ENCODE assay signal across 17 cellular contexts in the genomic region with DNA sequence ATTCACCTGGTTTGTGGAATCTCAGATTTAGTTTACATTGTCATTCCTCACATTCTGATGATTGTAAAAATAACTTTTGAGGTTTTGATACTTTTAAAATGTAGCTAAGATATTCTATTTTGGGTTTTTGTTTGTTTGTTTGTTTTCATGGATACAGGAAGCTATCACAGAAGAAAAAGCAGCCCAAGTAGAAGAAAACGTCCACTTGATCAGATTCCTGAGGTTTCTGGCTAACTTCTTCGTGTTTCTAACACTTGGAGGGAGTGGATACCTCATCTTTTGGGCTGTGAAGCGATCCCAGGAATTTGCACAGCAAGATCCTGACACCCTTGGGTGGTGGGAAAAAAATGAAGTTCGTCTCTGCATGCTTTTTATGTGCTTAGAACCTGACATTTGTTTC.
A peak's percentile ranks its signal among the peaks of the same experiment; 100 is the strongest.
DNase-seq lines count a peak whose midpoint lies in the region; ATAC-seq, FAIRE-seq and TF ChIP-seq lines count a peak whose summit lies in the region.
"Had no signal": no experiment of that assay in that cellular context is flagged by ENCODE, and none has a peak within 500 bp of the region (broad histone marks: within the 10 kb centered on the region; RNA-seq: fewer than 3 reads in every experiment).

No MANE protein-coding gene starts in this region.

- H4K20me1 ChIP-seq in astrocyte (ENCODE audit: insufficient read depth, low read length) = no peaks in the 10 kb centered on the region
- H4K20me1 ChIP-seq in neural progenitor cell (ENCODE audit: low read depth) = no peaks in the 10 kb centered on the region

- H3K9ac ChIP-seq in astrocyte (ENCODE audit: low read length) (no peak overlapping the region), neural progenitor cell (no peak overlapping the region)
- H3K9ac ChIP-seq: SK-N-SH had no signal

- no peaks in the 10 kb centered on the region for H3K79me2 ChIP-seq in astrocyte (ENCODE audit: insufficient read depth, low read length)
- H3K79me2 ChIP-seq in neural progenitor cell (ENCODE audit: low read depth) = no peaks in the 10 kb centered on the region

- H3K36me3 Mint-ChIP-seq in astrocyte (ENCODE audit: low read depth, unreplicated experiment) = no peaks in the 10 kb centered on the region
- peaks cover under 1% of the 10 kb centered on the region for H3K36me3 Mint-ChIP-seq in neural progenitor cell
- no peaks in the 10 kb centered on the region for H3K36me3 Mint-ChIP-seq in activated T-helper 1 cell treated with anti-CD3 and anti-CD28 coated beads, Interleukin-12 subunit alpha, Interleukin-12 subunit beta, Interleukin-2, Interleukin-4 antibody, amounts not matched to agents 30 ng/mL and 10 ng/mL and 1 ng/mL, durations not matched to agents 14 hours and 24 hours and 36 hours (ENCODE audit: low read depth)

- intact Hi-C loops in activated T-helper 1 cell treated with anti-CD3 and anti-CD28 coated beads, Interleukin-12 subunit alpha, Interleukin-12 subunit beta, Interleukin-2, Interleukin-4 antibody, amounts not matched to agents 30 ng/mL and 10 ng/mL and 1 ng/mL, durations not matched to agents 14 hours and 24 hours and 36 hours (cut with micrococcal nuclease) = no loop called here

- H3K36me3 ChIP-seq in astrocyte (ENCODE audit: insufficient read depth, low read length) (no peaks in the 10 kb centered on the region), neural progenitor cell (no peaks in the 10 kb centered on the region)

- CTCF ChIA-PET in RWPE1 (lab: Yijun Ruan, JAX) = no interaction called here

- POLR2A ChIA-PET in RWPE1 (lab: Yijun Ruan, JAX; ENCODE audit: low non-redundant PET) = no interaction called here

- no peak overlapping the region for H2AFZ ChIP-seq in astrocyte (ENCODE audit: low read depth, low read length)
- peak overlapping the region; percentile 65 for H2AFZ ChIP-seq in neural progenitor cell (replicated peaks)

- H3K4me3 Mint-ChIP-seq in astrocyte (ENCODE audit: unreplicated experiment) (no peak overlapping the region), neural progenitor cell (no peak overlapping the region)
- no peak overlapping the region for H3K4me3 Mint-ChIP-seq in activated T-helper 1 cell treated with anti-CD3 and anti-CD28 coated beads, Interleukin-12 subunit alpha, Interleukin-12 subunit beta, Interleukin-2, Interleukin-4 antibody, amounts not matched to agents 30 ng/mL and 10 ng/mL and 1 ng/mL, durations not matched to agents 14 hours and 24 hours and 36 hours

- no peaks in the 10 kb centered on the region for H3F3A ChIP-seq in neural progenitor cell (ENCODE audit: low read depth)

- DNase-seq in AG08395 (ENCODE audit: low spot score) (peak; percentile 40), GM04504 (ENCODE audit: low read depth) (peak; percentile 1), astrocyte (ENCODE audit: low read depth) (peak; percentile 52), neural progenitor cell (ENCODE audit: low spot score) (no peak), ACHN (no peak), RWPE1 (ENCODE audit: low spot score) (no peak)
- DNase-seq in activated T-helper 1 cell treated with anti-CD3 and anti-CD28 coated beads, Interleukin-12 subunit alpha, Interleukin-12 subunit beta, Interleukin-2, Interleukin-4 antibody, amounts not matched to agents 30 ng/mL and 10 ng/mL and 1 ng/mL, durations not matched to agents 14 hours and 24 hours and 36 hours (ENCODE audit: low spot score) = no peak
- DNase-seq: DND-41, GOT3, NCI-H1105 treated with DMSO at 0.1 percent for 48 hours, NCI-H1694, NCI-H2081 treated with DMSO at 0.1 percent for 48 hours, SHP77, SK-N-SH had no signal

- TF ChIP-seq CTCF in astrocyte (IDR thresholded peaks at IDR 0.05; ENCODE audit: insufficient read depth, low read depth, low read length) (no peak), neural progenitor cell (IDR thresholded peaks at IDR 0.05) (no peak), RWPE1 (conservative IDR thresholded peaks at IDR 0.05; ENCODE audit: low read depth) (no peak)

- H3K4me1 ChIP-seq in astrocyte (ENCODE audit: insufficient read depth, low read length) (no peaks in the 10 kb centered on the region), neural progenitor cell (no peaks in the 10 kb centered on the region)

- no peak overlapping the region for H3K4me2 ChIP-seq in astrocyte (ENCODE audit: low read length)
- no peak overlapping the region for H3K4me2 ChIP-seq in neural progenitor cell
- H3K4me2 ChIP-seq: SK-N-SH had no signal

- in situ Hi-C loops in ACHN (cut with HindIII; ENCODE audit: low pct_ligation_motif_present, low pct_unique_long_range_greater_than_20kb, low sequenced_read_pairs) = no loop called here

- H3K27me3 ChIP-seq in astrocyte (ENCODE audit: insufficient read depth, low read length) (no peaks in the 10 kb centered on the region), neural progenitor cell (no peaks in the 10 kb centered on the region)

- H3K9me3 ChIP-seq in astrocyte (ENCODE audit: insufficient read depth, low read depth, low read length) (no peaks in the 10 kb centered on the region), neural progenitor cell (ENCODE audit: low read depth) (no peaks in the 10 kb centered on the region)
- H3K9me3 ChIP-seq: SK-N-SH had no signal

- H3K9me3 Mint-ChIP-seq in astrocyte (ENCODE audit: unreplicated experiment) (no peaks in the 10 kb centered on the region), neural progenitor cell (peaks cover 4% of the 10 kb centered on the region)
- H3K9me3 Mint-ChIP-seq in activated T-helper 1 cell treated with anti-CD3 and anti-CD28 coated beads, Interleukin-12 subunit alpha, Interleukin-12 subunit beta, Interleukin-2, Interleukin-4 antibody, amounts not matched to agents 30 ng/mL and 10 ng/mL and 1 ng/mL, durations not matched to agents 14 hours and 24 hours and 36 hours = no peaks in the 10 kb centered on the region

- H3K4me3 ChIP-seq in astrocyte (ENCODE audit: insufficient read depth, low read depth, low read length) = no peak overlapping the region
- no peak overlapping the region for H3K4me3 ChIP-seq in neural progenitor cell

- no peak for ATAC-seq in HG03097 (IDR thresholded peaks at IDR 0.05; ENCODE audit: low FRiP score, unreplicated experiment)

- H3K4me1 Mint-ChIP-seq in astrocyte (ENCODE audit: low read depth, unreplicated experiment) (peaks cover 3% of the 10 kb centered on the region), neural progenitor cell (no peaks in the 10 kb centered on the region)
- H3K4me1 Mint-ChIP-seq in activated T-helper 1 cell treated with anti-CD3 and anti-CD28 coated beads, Interleukin-12 subunit alpha, Interleukin-12 subunit beta, Interleukin-2, Interleukin-4 antibody, amounts not matched to agents 30 ng/mL and 10 ng/mL and 1 ng/mL, durations not matched to agents 14 hours and 24 hours and 36 hours (ENCODE audit: low read depth) = no peaks in the 10 kb centered on the region

- H3K27ac ChIP-seq in astrocyte (ENCODE audit: low read depth, low read length) (no peak overlapping the region), neural progenitor cell (no peak overlapping the region), RWPE1 (no peak overlapping the region)
- H3K27ac ChIP-seq: C4-2B had no signal

- H3K27ac Mint-ChIP-seq in astrocyte (ENCODE audit: unreplicated experiment) (no peak overlapping the region), neural progenitor cell (no peak overlapping the region)
- no peak overlapping the region for H3K27ac Mint-ChIP-seq in activated T-helper 1 cell treated with anti-CD3 and anti-CD28 coated beads, Interleukin-12 subunit alpha, Interleukin-12 subunit beta, Interleukin-2, Interleukin-4 antibody, amounts not matched to agents 30 ng/mL and 10 ng/mL and 1 ng/mL, durations not matched to agents 14 hours and 24 hours and 36 hours

- FAIRE-seq in astrocyte (lab: Jason Lieb, UNC) = no peak
- FAIRE-seq: G401.6 had no signal

- H3K27me3 Mint-ChIP-seq in astrocyte (ENCODE audit: low read depth, unreplicated experiment) (no peaks in the 10 kb centered on the region), neural progenitor cell (ENCODE audit: insufficient read depth, low read depth) (peaks cover 4% of the 10 kb centered on the region)
- no peaks in the 10 kb centered on the region for H3K27me3 Mint-ChIP-seq in activated T-helper 1 cell treated with anti-CD3 and anti-CD28 coated beads, Interleukin-12 subunit alpha, Interleukin-12 subunit beta, Interleukin-2, Interleukin-4 antibody, amounts not matched to agents 30 ng/mL and 10 ng/mL and 1 ng/mL, durations not matched to agents 14 hours and 24 hours and 36 hours (ENCODE audit: insufficient read depth)

Comparison
In these comparisons a context has a peak if more than half of its experiments do, and no peak if none do; other contexts are left out.
1. DNase-seq: peak in AG08395 (single experiment), GM04504 (single experiment) and astrocyte (single experiment); none in neural progenitor cell (single experiment), ACHN (single experiment), activated T-helper 1 cell treated with anti-CD3 and anti-CD28 coated beads, Interleukin-12 subunit alpha, Interleukin-12 subunit beta, Interleukin-2, Interleukin-4 antibody, amounts not matched to agents 30 ng/mL and 10 ng/mL and 1 ng/mL, durations not matched to agents 14 hours and 24 hours and 36 hours (single experiment) and RWPE1 (single experiment).